In the genomic region with DNA sequence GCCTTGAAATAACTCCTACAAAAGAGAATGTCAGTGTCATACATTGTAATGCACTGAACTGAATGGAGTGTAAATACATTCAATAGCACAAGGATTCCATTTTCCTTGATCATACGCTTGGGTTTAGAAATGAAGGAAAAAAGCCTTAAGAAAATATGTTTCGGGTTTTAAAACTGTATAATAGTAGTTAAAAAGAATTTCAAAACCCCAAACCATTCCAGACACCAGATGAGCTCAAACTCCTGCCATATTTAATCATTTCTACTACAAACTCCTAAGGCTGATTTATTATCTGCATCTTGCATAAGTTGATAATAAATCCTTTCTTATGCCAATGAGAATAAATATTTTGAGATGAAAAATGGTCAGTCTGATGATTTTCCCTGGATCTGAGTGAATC, we compare ENCODE assay signal across 26 cellular contexts. TPM values are rescaled to one million over a fixed set of nuclear protein-coding genes. Genes with fewer than 3 reads are reported as not detected.
DNase-seq lines count a peak whose midpoint lies in the region; ATAC-seq and TF ChIP-seq lines count a peak whose summit lies in the region.
"Had no signal": no experiment of that assay in that cellular context is flagged by ENCODE, and none has a peak within 500 bp of the region (broad histone marks: within the 10 kb centered on the region; RNA-seq: fewer than 3 reads in every experiment).

No MANE protein-coding gene starts in this region.

- no peak overlapping the region for H3K4me3 Mint-ChIP-seq in CD14-positive monocyte
- H3K4me3 Mint-ChIP-seq: CD4-positive, CD25-positive, alpha-beta regulatory T cell; H9; HFFc6 had no signal

- DNase-seq in AG04449 (ENCODE audit: low read depth, low spot score) (peak; percentile 40), GM04504 (ENCODE audit: low read depth) (peak; percentile 59), ascending aorta (ENCODE audit: low spot score in 2 of 2) (no peak), fibroblast of the aortic adventitia (ENCODE audit: low read depth) (peak; percentile 70), DMS153 (lab: John Stamatoyannopoulos, UW) (no peak), CD14-positive monocyte (ENCODE audit: low spot score) (no peak)
- no peak for DNase-seq in effector CD4-positive, alpha-beta T cell
- DNase-seq: BE2C; Caco-2; CD4-positive, CD25-positive, alpha-beta regulatory T cell; H9; HFFc6; KBM-7; MM.1S; NCI-H1048; NCI-H1417 treated with DMSO at 0.1 percent for 48 hours; NCI-H187; NCI-H446; NCI-H526 treated with DMSO at 0.1 percent for 48 hours; OCI-M1 had no signal

- CTCF ChIA-PET in AG04449 (lab: Yijun Ruan, JAX) = interaction anchor here (0.6 to 8.3 kb wide), 8 partner anchors 106 to 687 kb away, joined by 3 to 121 read pairs (median 8); no protein-coding TSS in a partner anchor

- H3K4me1 Mint-ChIP-seq in CD14-positive monocyte = peaks cover 17% of the 10 kb centered on the region

- ATAC-seq in GM21786 (IDR thresholded peaks at IDR 0.05; ENCODE audit: unreplicated experiment) = no peak
- ATAC-seq: HepG2, Right ventricle myocardium inferior had no signal

- no peak overlapping the region for H3K4me3 ChIP-seq in AG04449 (ENCODE audit: low read depth, low read length)
- H3K4me3 ChIP-seq in ascending aorta = no peak overlapping the region
- H3K4me3 ChIP-seq in fibroblast of the aortic adventitia (ENCODE audit: low read depth, low read length) = no peak overlapping the region
- H3K4me3 ChIP-seq: SJSA1 had no signal

- no peak overlapping the region for H3K27ac Mint-ChIP-seq in CD14-positive monocyte
- H3K27ac Mint-ChIP-seq: CD4-positive, CD25-positive, alpha-beta regulatory T cell; H9; HFFc6 had no signal

- TF ChIP-seq CTCF in AG04449 (IDR thresholded peaks at IDR 0.05; ENCODE audit: insufficient read depth, low read length, missing control alignments) (no peak), ascending aorta (IDR thresholded peaks at IDR 0.05) (no peak), fibroblast of the aortic adventitia (IDR thresholded peaks at IDR 0.05; ENCODE audit: insufficient read depth, low read length) (no peak), CD14-positive monocyte (IDR thresholded peaks at IDR 0.05) (no peak)

- no peaks in the 10 kb centered on the region for H3K36me3 ChIP-seq in ascending aorta
- H3K36me3 ChIP-seq: BE2C, SJSA1 had no signal

- H3K27me3 Mint-ChIP-seq in CD14-positive monocyte (ENCODE audit: low read depth in 3 of 3) = peaks cover 0 to 3% (median 2%) of the 10 kb centered on the region in 3 donors

- H3K4me1 ChIP-seq in ascending aorta = peaks cover 7 to 33% of the 10 kb centered on the region in 2 donors
- H3K4me1 ChIP-seq: Caco-2 had no signal

- peak overlapping the region; percentile 0 to 12 for H3K27ac ChIP-seq in ascending aorta
- H3K27ac ChIP-seq: 22Rv1, HL-60, SJSA1 had no signal

- H3K9me3 ChIP-seq in ascending aorta = no peaks in the 10 kb centered on the region
- H3K9me3 ChIP-seq: BE2C, Caco-2, SJSA1 had no signal

- POLR2A ChIA-PET in AG04449 (lab: Yijun Ruan, JAX) = interaction anchor here (1.2 kb wide), 1 partner anchor 79 kb away, joined by 8 read pairs; a partner anchor contains a TSS

- intact Hi-C loops in ascending aorta (cut with DNase I) (loop anchor here (5.0 to 10.0 kb wide), 2 partner anchors 501 to 649 kb away; no protein-coding TSS in a partner anchor), CD14-positive monocyte (cut with micrococcal nuclease) (loop anchor here (5.0 kb wide), 1 partner anchor 241 kb away; no protein-coding TSS in a partner anchor)

- no peaks in the 10 kb centered on the region for H3K9me3 Mint-ChIP-seq in CD14-positive monocyte
- H3K9me3 Mint-ChIP-seq: CD4-positive, CD25-positive, alpha-beta regulatory T cell; H9; HFFc6 had no signal

- H3K27me3 ChIP-seq in ascending aorta = no peaks in the 10 kb centered on the region
- H3K27me3 ChIP-seq: BE2C, SJSA1 had no signal

- H3K36me3 Mint-ChIP-seq in CD14-positive monocyte = no peaks in the 10 kb centered on the region
- H3K36me3 Mint-ChIP-seq: CD4-positive, CD25-positive, alpha-beta regulatory T cell had no signal

RNA-seq across cellular contexts. Expression of a gene that starts 51.0 kb away (rescaled TPM):
- total RNA-seq in ascending aorta (6.5 TPM), fibroblast of the aortic adventitia (ENCODE audit: low replicate concordance) (53.0 and 77.3 TPM in 2 replicates)
- polyA plus RNA-seq in CD14-positive monocyte = 1 to 10 TPM; 4.1 to 5.4 TPM

Comparison
In these comparisons a context has a peak if more than half of its experiments do, and no peak if none do; other contexts are left out.
1. DNase-seq: peak in AG04449 (single experiment), GM04504 (single experiment) and fibroblast of the aortic adventitia (single experiment); none in ascending aorta (0 of 2), effector CD4-positive, alpha-beta T cell (single experiment), DMS153 (single experiment) and CD14-positive monocyte (single experiment).